In genomic region chr9:93959739-93960154, GRCh38 we compare ENCODE assay signal across 14 cellular contexts. TPM values are rescaled to one million over a fixed set of nuclear protein-coding genes. Genes with fewer than 3 reads are reported as not detected.
DNase-seq lines count a peak whose midpoint lies in the region; ATAC-seq and TF ChIP-seq lines count a peak whose summit lies in the region.
"Had no signal": no experiment of that assay in that cellular context is flagged by ENCODE, and none has a peak within 500 bp of the region (broad histone marks: within the 10 kb centered on the region; RNA-seq: fewer than 3 reads in every experiment).

No MANE protein-coding gene starts in this region.

- H3K36me3 ChIP-seq in mucosa of stomach (ENCODE audit: control insufficient read depth, insufficient read depth, low read length) = no peaks in the 10 kb centered on the region
- H3K36me3 ChIP-seq: gastrocnemius medialis, pancreas, SJSA1 had no signal

- H3K9ac ChIP-seq in mucosa of stomach (ENCODE audit: low read length) = peak overlapping the region; percentile 54

- H3K9me3 ChIP-seq in mucosa of stomach (ENCODE audit: control insufficient read depth, low read length) = no peaks in the 10 kb centered on the region
- H3K9me3 ChIP-seq: gastrocnemius medialis, pancreas, SJSA1 had no signal

- H3K27me3 Mint-ChIP-seq in activated naive CD4-positive, alpha-beta T cell treated with anti-CD3 and anti-CD28 coated beads, Interleukin-2, amount 50 U/mL, for 24 hours = peaks cover 51% of the 10 kb centered on the region
- peaks cover 60% of the 10 kb centered on the region for H3K27me3 Mint-ChIP-seq in activated T-helper 2 cell treated with anti-CD3 and anti-CD28 coated beads, Interferon-gamma antibody, Interleukin-2, Interleukin-4, amounts not matched to agents 10 μg/mL and 5 μg/mL and 100 μg/mL, durations not matched to agents 14 hours and 24 hours and 36 hours (ENCODE audit: low read depth)
- H3K27me3 Mint-ChIP-seq in type B pancreatic cell = peaks cover 82% of the 10 kb centered on the region

- peak overlapping the region; percentile 74 for H3K4me3 Mint-ChIP-seq in activated naive CD4-positive, alpha-beta T cell treated with anti-CD3 and anti-CD28 coated beads, Interleukin-2, amount 50 U/mL, for 24 hours
- peak overlapping the region; percentile 33 for H3K4me3 Mint-ChIP-seq in activated T-helper 2 cell treated with anti-CD3 and anti-CD28 coated beads, Interferon-gamma antibody, Interleukin-2, Interleukin-4, amounts not matched to agents 10 μg/mL and 5 μg/mL and 100 μg/mL, durations not matched to agents 14 hours and 24 hours and 36 hours (ENCODE audit: low read depth)
- H3K4me3 Mint-ChIP-seq in type B pancreatic cell = peak overlapping the region; percentile 74

- no peak for DNase-seq in activated naive CD4-positive, alpha-beta T cell treated with anti-CD3 and anti-CD28 coated beads, Interleukin-2, amount 50 U/mL, for 72 hours (ENCODE audit: low spot score in 2 of 2)
- no peak for DNase-seq in activated T-helper 2 cell treated with anti-CD3 and anti-CD28 coated beads, Interferon-gamma antibody, Interleukin-2, Interleukin-4, amounts not matched to agents 10 μg/mL and 5 μg/mL and 100 μg/mL, durations not matched to agents 14 hours and 24 hours and 36 hours (ENCODE audit: low spot score)
- DNase-seq in type B pancreatic cell (ENCODE audit: extremely low spot score, unreplicated experiment) = no peak
- DNase-seq in Kasumi-1 (lab: John Stamatoyannopoulos, UW) = no peak
- DNase-seq in NCI-H1436 (lab: John Stamatoyannopoulos, UW) = no peak
- no peak for DNase-seq in stimulated activated CD4-positive, alpha-beta T cell treated with anti-CD3 and anti-CD28 coated beads, Interleukin-15, amount 100 ng/mL, for 24 hours
- DNase-seq: gastrocnemius medialis, NCI-H1694, NCI-H446, substantia nigra had no signal

- peaks cover 51% of the 10 kb centered on the region for H3K4me1 Mint-ChIP-seq in activated naive CD4-positive, alpha-beta T cell treated with anti-CD3 and anti-CD28 coated beads, Interleukin-2, amount 50 U/mL, for 24 hours
- peaks cover 32% of the 10 kb centered on the region for H3K4me1 Mint-ChIP-seq in activated T-helper 2 cell treated with anti-CD3 and anti-CD28 coated beads, Interferon-gamma antibody, Interleukin-2, Interleukin-4, amounts not matched to agents 10 μg/mL and 5 μg/mL and 100 μg/mL, durations not matched to agents 14 hours and 24 hours and 36 hours (ENCODE audit: low read depth)
- peaks cover 15% of the 10 kb centered on the region for H3K4me1 Mint-ChIP-seq in type B pancreatic cell (ENCODE audit: unreplicated experiment)

- no peaks in the 10 kb centered on the region for H3K36me3 Mint-ChIP-seq in activated naive CD4-positive, alpha-beta T cell treated with anti-CD3 and anti-CD28 coated beads, Interleukin-2, amount 50 U/mL, for 24 hours
- peaks cover 5 to 7% of the 10 kb centered on the region in 2 donors for H3K36me3 Mint-ChIP-seq in activated naive CD4-positive, alpha-beta T cell treated with anti-CD3 and anti-CD28 coated beads, Interleukin-2, amount 50 U/mL, for 72 hours
- peaks cover 10% of the 10 kb centered on the region for H3K36me3 Mint-ChIP-seq in activated T-helper 2 cell treated with anti-CD3 and anti-CD28 coated beads, Interferon-gamma antibody, Interleukin-2, Interleukin-4, amounts not matched to agents 10 μg/mL and 5 μg/mL and 100 μg/mL, durations not matched to agents 14 hours and 24 hours and 36 hours (ENCODE audit: low read depth)
- no peaks in the 10 kb centered on the region for H3K36me3 Mint-ChIP-seq in type B pancreatic cell

- peaks cover 66% of the 10 kb centered on the region for H3K27me3 ChIP-seq in mucosa of stomach (ENCODE audit: control insufficient read depth, insufficient read depth, low read length)

- intact Hi-C loops in activated T-helper 2 cell treated with anti-CD3 and anti-CD28 coated beads, Interferon-gamma antibody, Interleukin-2, Interleukin-4, amounts not matched to agents 10 μg/mL and 5 μg/mL and 100 μg/mL, durations not matched to agents 14 hours and 24 hours and 36 hours (cut with micrococcal nuclease) = loop anchor here (10.0 kb wide), 1 partner anchor 805 kb away; no protein-coding TSS in a partner anchor

- no peaks in the 10 kb centered on the region for H3K9me3 Mint-ChIP-seq in activated naive CD4-positive, alpha-beta T cell treated with anti-CD3 and anti-CD28 coated beads, Interleukin-2, amount 50 U/mL, for 24 hours
- H3K9me3 Mint-ChIP-seq in activated naive CD4-positive, alpha-beta T cell treated with anti-CD3 and anti-CD28 coated beads, Interleukin-2, amount 50 U/mL, for 72 hours = no peaks in the 10 kb centered on the region
- no peaks in the 10 kb centered on the region for H3K9me3 Mint-ChIP-seq in activated T-helper 2 cell treated with anti-CD3 and anti-CD28 coated beads, Interferon-gamma antibody, Interleukin-2, Interleukin-4, amounts not matched to agents 10 μg/mL and 5 μg/mL and 100 μg/mL, durations not matched to agents 14 hours and 24 hours and 36 hours
- no peaks in the 10 kb centered on the region for H3K9me3 Mint-ChIP-seq in type B pancreatic cell

- H3K27ac Mint-ChIP-seq in activated naive CD4-positive, alpha-beta T cell treated with anti-CD3 and anti-CD28 coated beads, Interleukin-2, amount 50 U/mL, for 24 hours = no peak overlapping the region
- no peak overlapping the region for H3K27ac Mint-ChIP-seq in activated naive CD4-positive, alpha-beta T cell treated with anti-CD3 and anti-CD28 coated beads, Interleukin-2, amount 50 U/mL, for 72 hours
- no peak overlapping the region for H3K27ac Mint-ChIP-seq in activated T-helper 2 cell treated with anti-CD3 and anti-CD28 coated beads, Interferon-gamma antibody, Interleukin-2, Interleukin-4, amounts not matched to agents 10 μg/mL and 5 μg/mL and 100 μg/mL, durations not matched to agents 14 hours and 24 hours and 36 hours
- no peak overlapping the region for H3K27ac Mint-ChIP-seq in type B pancreatic cell

- peaks cover 46% of the 10 kb centered on the region for H3K4me1 ChIP-seq in mucosa of stomach (ENCODE audit: control insufficient read depth, insufficient read depth, low read length)
- H3K4me1 ChIP-seq: SJSA1 had no signal

- H3K4me3 ChIP-seq in mucosa of stomach (ENCODE audit: low read length) = no peak overlapping the region
- H3K4me3 ChIP-seq: SJSA1 had no signal

- no peak for ATAC-seq in activated naive CD4-positive, alpha-beta T cell treated with anti-CD3 and anti-CD28 coated beads, Interleukin-2, amount 50 U/mL, for 72 hours
- ATAC-seq: gastrocnemius medialis, pancreas had no signal

- TF ChIP-seq CTCF in type B pancreatic cell (conservative IDR thresholded peaks at IDR 0.05) = no peak

RNA-seq across cellular contexts. Expression of gene BARX1, which starts 4.6 kb away (rescaled TPM):
- 1 to 10 TPM in 1 of 2 donors, not detected in 1; 9.1 TPM for total RNA-seq in activated naive CD4-positive, alpha-beta T cell treated with anti-CD3 and anti-CD28 coated beads, Interleukin-2, amount 50 U/mL, for 72 hours
- total RNA-seq in activated T-helper 2 cell treated with anti-CD3 and anti-CD28 coated beads, Interferon-gamma antibody, Interleukin-2, Interleukin-4, amounts not matched to agents 10 μg/mL and 5 μg/mL and 100 μg/mL, durations not matched to agents 14 hours and 24 hours and 36 hours = 0.52 and 0.83 TPM in 2 replicates
- total RNA-seq in type B pancreatic cell (ENCODE audit: low replicate concordance) = 0.71 and 11.8 TPM in 2 replicates
- total RNA-seq: gastrocnemius medialis, SJSA1 had no signal
